In the genomic region with DNA sequence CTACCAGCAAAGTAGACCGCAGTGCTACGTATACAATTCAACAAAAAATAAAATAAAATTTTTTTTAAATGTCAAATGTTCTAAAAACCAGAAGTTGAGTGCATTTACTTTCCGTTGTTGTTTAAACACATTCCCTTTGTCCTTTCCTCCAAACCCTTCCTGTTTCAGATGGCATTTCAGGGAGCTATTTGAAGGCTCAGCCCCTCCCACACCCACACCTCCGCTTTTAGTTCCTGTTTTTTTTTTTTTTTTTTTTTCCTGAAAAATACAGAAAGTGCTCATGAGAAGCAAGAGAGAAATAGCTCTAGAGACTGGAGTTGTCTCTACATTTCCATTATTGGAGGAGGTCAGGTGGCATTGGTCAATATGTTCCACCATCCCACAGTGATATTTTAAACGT, we compare ENCODE assay signal across 18 cellular contexts.
"Had no signal": no experiment of that assay in that cellular context is flagged by ENCODE, and none has a peak within 500 bp of the region (broad histone marks: within the 10 kb centered on the region; RNA-seq: fewer than 3 reads in every experiment).

No MANE protein-coding gene starts in this region.

- H3K9me3 Mint-ChIP-seq: endodermal cell had no signal

- H3K36me3 ChIP-seq: ascending aorta, gastroesophageal sphincter, left lung, ovary, sigmoid colon, spleen had no signal

- H3K4me1 Mint-ChIP-seq: activated naive CD8-positive, alpha-beta T cell treated with anti-CD3 and anti-CD28 coated beads, Interleukin-2, amount 50 U/mL, for 24 hours; activated T-helper 17 cell treated with anti-CD3 and anti-CD28 coated beads, Interleukin-2, amount 50 U/mL, for 72 hours; naive thymus-derived CD4-positive, alpha-beta T cell; stimulated activated naive CD8-positive, alpha-beta T cell treated with anti-CD3 and anti-CD28 coated beads, Interleukin-15, amount 100 ng/mL, for 72 hours had no signal

- H3K4me3 Mint-ChIP-seq: activated naive CD8-positive, alpha-beta T cell treated with anti-CD3 and anti-CD28 coated beads, Interleukin-2, amount 50 U/mL, for 24 hours; activated T-helper 17 cell treated with anti-CD3 and anti-CD28 coated beads, Interleukin-2, amount 50 U/mL, for 72 hours; endodermal cell; naive thymus-derived CD4-positive, alpha-beta T cell; stimulated activated naive CD8-positive, alpha-beta T cell treated with anti-CD3 and anti-CD28 coated beads, Interleukin-15, amount 100 ng/mL, for 72 hours had no signal

- H3K27me3 Mint-ChIP-seq: activated naive CD8-positive, alpha-beta T cell treated with anti-CD3 and anti-CD28 coated beads, Interleukin-2, amount 50 U/mL, for 24 hours; activated T-helper 17 cell treated with anti-CD3 and anti-CD28 coated beads, Interleukin-2, amount 50 U/mL, for 72 hours; naive thymus-derived CD4-positive, alpha-beta T cell; stimulated activated naive CD8-positive, alpha-beta T cell treated with anti-CD3 and anti-CD28 coated beads, Interleukin-15, amount 100 ng/mL, for 72 hours had no signal

- H3K9me3 ChIP-seq: ascending aorta, gastroesophageal sphincter, left lung, mucosa of descending colon, ovary, sigmoid colon had no signal

- H3K27ac ChIP-seq: ascending aorta, dorsolateral prefrontal cortex, gastroesophageal sphincter, left lung, ovary, sigmoid colon, spleen, VCaP had no signal

- H3K36me3 Mint-ChIP-seq: naive thymus-derived CD4-positive, alpha-beta T cell had no signal

- H3K27ac Mint-ChIP-seq: activated naive CD8-positive, alpha-beta T cell treated with anti-CD3 and anti-CD28 coated beads, Interleukin-2, amount 50 U/mL, for 24 hours; activated T-helper 17 cell treated with anti-CD3 and anti-CD28 coated beads, Interleukin-2, amount 50 U/mL, for 72 hours; endodermal cell; naive thymus-derived CD4-positive, alpha-beta T cell; stimulated activated naive CD8-positive, alpha-beta T cell treated with anti-CD3 and anti-CD28 coated beads, Interleukin-15, amount 100 ng/mL, for 72 hours had no signal

- H3K27me3 ChIP-seq: ascending aorta, dorsolateral prefrontal cortex, gastroesophageal sphincter, left lung, ovary, sigmoid colon, spleen had no signal

- DNase-seq: activated CD4-positive, alpha-beta T cell treated with anti-CD3 and anti-CD28 coated beads, Interleukin-2, amount 50 U/mL, for 48 hours; activated naive CD4-positive, alpha-beta T cell treated with Interleukin-2 at 50 U/mL for 16 hours; activated naive CD8-positive, alpha-beta T cell treated with anti-CD3 and anti-CD28 coated beads, Interleukin-2, amount 50 U/mL, for 24 hours; dorsolateral prefrontal cortex; endodermal cell; erythroblast; left lung; mammary epithelial cell; mucosa of descending colon; naive thymus-derived CD4-positive, alpha-beta T cell; ovary; sigmoid colon; spleen; stimulated activated naive CD8-positive, alpha-beta T cell treated with anti-CD3 and anti-CD28 coated beads, Interleukin-15, amount 100 ng/mL, for 72 hours had no signal

- ATAC-seq: activated naive CD8-positive, alpha-beta T cell treated with anti-CD3 and anti-CD28 coated beads, Interleukin-2, amount 50 U/mL, for 24 hours; activated T-helper 17 cell treated with anti-CD3 and anti-CD28 coated beads, Interleukin-2, amount 50 U/mL, for 72 hours; gastroesophageal sphincter; left lung; mucosa of descending colon; naive thymus-derived CD4-positive, alpha-beta T cell; stimulated activated naive CD8-positive, alpha-beta T cell treated with anti-CD3 and anti-CD28 coated beads, Interleukin-15, amount 100 ng/mL, for 72 hours had no signal

- H3K4me3 ChIP-seq: ascending aorta, dorsolateral prefrontal cortex, gastroesophageal sphincter, left lung, mucosa of descending colon, ovary, sigmoid colon, spleen had no signal

- H3K4me1 ChIP-seq: ascending aorta, gastroesophageal sphincter, left lung, sigmoid colon, spleen had no signal
